Comparison of ENCODE assay signal across 8 cellular contexts in genomic region chr3:9932843-9933560, GRCh38. TPM values are rescaled to one million over a fixed set of nuclear protein-coding genes. Genes with fewer than 3 reads are reported as not detected.
DNase-seq lines count a peak whose midpoint lies in the region; ATAC-seq lines count a peak whose summit lies in the region.

No MANE protein-coding gene starts in this region.

- H3K27me3 Mint-ChIP-seq in CD8-positive, alpha-beta memory T cell: no peaks in the 10 kb centered on the region

- peaks cover 11% of the 10 kb centered on the region for H3K36me3 ChIP-seq in CD8-positive, alpha-beta memory T cell (ENCODE audit: insufficient read depth, low read length)
- H3K36me3 ChIP-seq in mucosa of stomach (ENCODE audit: control insufficient read depth, insufficient read depth, low read length): no peaks in the 10 kb centered on the region

- no peaks in the 10 kb centered on the region for H3K27me3 ChIP-seq in CD8-positive, alpha-beta memory T cell (ENCODE audit: insufficient read depth, low read length, poor library complexity, severe bottlenecking)
- no peaks in the 10 kb centered on the region for H3K27me3 ChIP-seq in mucosa of stomach (ENCODE audit: control insufficient read depth, insufficient read depth, low read length)

- ATAC-seq in GM19351 (IDR thresholded peaks at IDR 0.05; ENCODE audit: unreplicated experiment) (peak; percentile 65), HG03460 (IDR thresholded peaks at IDR 0.05; ENCODE audit: unreplicated experiment) (peak; percentile 63)

- no peaks in the 10 kb centered on the region for H3K9me3 ChIP-seq in CD8-positive, alpha-beta memory T cell (ENCODE audit: low read length)
- H3K9me3 ChIP-seq in mucosa of stomach (ENCODE audit: control insufficient read depth, low read length): no peaks in the 10 kb centered on the region

- peak overlapping the region; percentile 76 for H3K4me3 ChIP-seq in CD8-positive, alpha-beta memory T cell (ENCODE audit: low read length)
- peak overlapping the region; percentile 71 for H3K4me3 ChIP-seq in mucosa of stomach (ENCODE audit: low read length)

- H3K9ac ChIP-seq in mucosa of stomach (ENCODE audit: low read length): peak overlapping the region; percentile 91

- H3K27ac ChIP-seq in CD8-positive, alpha-beta memory T cell (ENCODE audit: low read depth, low read length): peak overlapping the region; percentile 90

- H3K4me1 Mint-ChIP-seq in CD8-positive, alpha-beta memory T cell: peaks cover 32 to 61% (median 33%) of the 10 kb centered on the region in 3 donors

- POLR2A ChIA-PET in CD8-positive, alpha-beta memory T cell (lab: Charles Lee): interaction anchor here (0.6 to 3.2 kb wide), 26 partner anchors 9 to 389 kb away, joined by 3 to 28 read pairs (median 4); partner anchors contain the start of genes ARPC4, BRPF1, EMC3 and JAGN1

- H3K27ac Mint-ChIP-seq in CD8-positive, alpha-beta memory T cell: peak overlapping the region; percentile 93 to 100 (median 98)

- H3K4me3 Mint-ChIP-seq in CD8-positive, alpha-beta memory T cell: peak overlapping the region; percentile 88 to 99 (median 95)

- H3K36me3 Mint-ChIP-seq in CD8-positive, alpha-beta memory T cell: peaks cover 0 to 35% (median 5%) of the 10 kb centered on the region in 3 donors

- peaks cover 32% of the 10 kb centered on the region for H3K4me1 ChIP-seq in CD8-positive, alpha-beta memory T cell (ENCODE audit: insufficient read depth, low read length)
- H3K4me1 ChIP-seq in mucosa of stomach (ENCODE audit: control insufficient read depth, insufficient read depth, low read length): peaks cover 24% of the 10 kb centered on the region

- DNase-seq in CD8-positive, alpha-beta memory T cell: peak; percentile 83 to 93 (median 84)
- peak; percentile 78 to 80 for DNase-seq in NOMO-1 (lab: John Stamatoyannopoulos, UW; ENCODE audit: unreplicated experiment in 2 of 2)
- DNase-seq in activated CD8-positive, alpha-beta memory T cell treated with anti-CD3 and anti-CD28 coated beads, Interleukin-2, amount 50 U/mL, for 1 hour (ENCODE audit: extremely low read depth): peak; percentile 63
- DNase-seq in epidermal melanocyte (ENCODE audit: insufficient read length, low spot score): peak; percentile 53
- DNase-seq in stimulated activated CD8-positive, alpha-beta memory T cell treated with anti-CD3 and anti-CD28 coated beads, Interleukin-4, amount 100 ng/mL, for 4 hours (ENCODE audit: low read depth in 2 of 2, low spot score in 1 of 2): peak; percentile 75 to 87

- CTCF ChIA-PET in CD8-positive, alpha-beta memory T cell (lab: Charles Lee): interaction anchor here (0.6 to 4.0 kb wide), 59 partner anchors 9 to 805 kb away, joined by 3 to 32 read pairs (median 4); partner anchors contain the start of genes ARPC4, BRPF1, EMC3 and FANCD2

- H3K9me3 Mint-ChIP-seq in CD8-positive, alpha-beta memory T cell: no peaks in the 10 kb centered on the region

RNA-seq across cellular contexts. Expression of gene CRELD1, which starts 0.6 kb away (rescaled TPM):
- total RNA-seq in CD8-positive, alpha-beta memory T cell: 10 to 100 TPM; 14.0 to 16.0 TPM
- 24.5 TPM for polyA plus RNA-seq in CD8-positive, alpha-beta memory T cell

RNA-seq across cellular contexts. Expression of gene IL17RC, which starts 16.1 kb away (rescaled TPM):
- total RNA-seq in CD8-positive, alpha-beta memory T cell: under 1 TPM; 0.20 to 0.31 TPM
- 11.0 TPM for polyA plus RNA-seq in CD8-positive, alpha-beta memory T cell

RNA-seq across cellular contexts. Expression of gene PRRT3, which starts 19.2 kb away (rescaled TPM):
- 10 to 100 TPM; 12.1 to 12.3 TPM for total RNA-seq in CD8-positive, alpha-beta memory T cell
- 5.4 TPM for polyA plus RNA-seq in CD8-positive, alpha-beta memory T cell

RNA-seq across cellular contexts. Expression of gene IL17RE, which starts 30.4 kb away (rescaled TPM):
- total RNA-seq in CD8-positive, alpha-beta memory T cell: 1 to 10 TPM in 1 of 2 experiments, under 1 TPM in 1; 0.47 to 1.2 TPM
- 1.2 TPM for polyA plus RNA-seq in CD8-positive, alpha-beta memory T cell

RNA-seq across cellular contexts. Expression of gene JAGN1, which starts 42.6 kb away (rescaled TPM):
- total RNA-seq in CD8-positive, alpha-beta memory T cell: 10 to 100 TPM; 55.5 to 59.0 TPM
- 44.4 TPM for polyA plus RNA-seq in CD8-positive, alpha-beta memory T cell

Comparison
In these comparisons a context has a peak if more than half of its experiments do, and no peak if none do; other contexts are left out.
1. Peak in every context shown above with its lines: DNase-seq, ATAC-seq, H3K4me3 ChIP-seq and H3K27ac ChIP-seq.